8 cellular contexts compared by ENCODE assay signal in the genomic region with DNA sequence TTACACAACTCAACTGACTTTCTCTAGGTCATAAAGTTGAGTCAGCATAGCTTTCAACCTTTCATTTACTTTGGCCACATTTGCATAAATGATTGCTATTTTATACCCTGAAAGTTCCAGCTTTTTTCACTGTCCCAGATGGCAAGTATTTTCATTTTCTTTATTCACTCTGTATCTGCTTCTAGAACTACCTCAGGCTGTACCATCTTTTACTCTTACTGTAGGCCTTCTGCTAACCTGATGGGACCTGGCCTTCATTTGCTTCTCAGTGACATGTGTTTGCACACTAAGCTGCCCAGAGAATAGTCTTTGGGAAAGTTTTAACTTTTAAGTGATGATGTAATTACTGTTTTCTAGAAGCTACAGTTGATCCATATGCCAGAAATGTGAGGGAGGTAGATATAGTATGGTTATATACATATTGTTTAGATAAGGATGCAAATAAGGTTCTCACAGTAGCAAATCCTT.
A peak's percentile ranks its signal among the peaks of the same experiment; 100 is the strongest.
DNase-seq lines count a peak whose midpoint lies in the region; ATAC-seq and TF ChIP-seq lines count a peak whose summit lies in the region.

No MANE protein-coding gene starts in this region.

- H3K4me3 ChIP-seq in Peyer's patch (no peak overlapping the region), gastroesophageal sphincter (no peak overlapping the region), upper lobe of left lung (no peak overlapping the region), endodermal cell (ENCODE audit: low read length) (no peak overlapping the region)

- peak overlapping the region; percentile 72 to 85 (median 76) for H3K27ac ChIP-seq in Peyer's patch
- H3K27ac ChIP-seq in gastroesophageal sphincter = peak overlapping the region; percentile 8 to 69 (median 34)
- peak overlapping the region; percentile 63 to 79 (median 74) for H3K27ac ChIP-seq in upper lobe of left lung
- H3K27ac ChIP-seq in endodermal cell (ENCODE audit: low read depth, low read length) = no peak overlapping the region

- DNase-seq in activated naive CD4-positive, alpha-beta T cell treated with Interleukin-2 at 50 U/mL for 16 hours = no peak
- DNase-seq in Peyer's patch = no peak
- DNase-seq in upper lobe of left lung = no peak
- no peak for DNase-seq in DMS 273 treated with DMSO at 0.1 percent for 48 hours (lab: John Stamatoyannopoulos, UW)
- DNase-seq in GDM1 (lab: John Stamatoyannopoulos, UW) = no peak
- no peak for DNase-seq in endodermal cell

- ATAC-seq in gastroesophageal sphincter = no peak
- no peak for ATAC-seq in upper lobe of left lung (ENCODE audit: low FRiP score in 2 of 2)

- H3K9me3 ChIP-seq in Peyer's patch = no peaks in the 10 kb centered on the region
- no peaks in the 10 kb centered on the region for H3K9me3 ChIP-seq in gastroesophageal sphincter
- H3K9me3 ChIP-seq in upper lobe of left lung = no peaks in the 10 kb centered on the region
- no peaks in the 10 kb centered on the region for H3K9me3 ChIP-seq in endodermal cell (ENCODE audit: control insufficient read depth, low read length)

- no peaks in the 10 kb centered on the region for H3K36me3 ChIP-seq in Peyer's patch
- no peaks in the 10 kb centered on the region for H3K36me3 ChIP-seq in gastroesophageal sphincter
- H3K36me3 ChIP-seq in upper lobe of left lung = no peaks in the 10 kb centered on the region
- H3K36me3 ChIP-seq in endodermal cell (ENCODE audit: control insufficient read depth, insufficient read depth, low read length) = no peaks in the 10 kb centered on the region

- H3K4me3 Mint-ChIP-seq in activated naive CD4-positive, alpha-beta T cell treated with anti-CD3 and anti-CD28 coated beads, Interleukin-2, amount 50 U/mL, for 24 hours = peak overlapping the region; percentile 67
- H3K4me3 Mint-ChIP-seq in endodermal cell = no peak overlapping the region

- no peaks in the 10 kb centered on the region for H3K27me3 Mint-ChIP-seq in activated naive CD4-positive, alpha-beta T cell treated with anti-CD3 and anti-CD28 coated beads, Interleukin-2, amount 50 U/mL, for 24 hours
- H3K27me3 Mint-ChIP-seq in endodermal cell (ENCODE audit: insufficient read depth) = no peaks in the 10 kb centered on the region

- H3K36me3 Mint-ChIP-seq in activated naive CD4-positive, alpha-beta T cell treated with anti-CD3 and anti-CD28 coated beads, Interleukin-2, amount 50 U/mL, for 24 hours = peaks cover 17% of the 10 kb centered on the region
- no peaks in the 10 kb centered on the region for H3K36me3 Mint-ChIP-seq in endodermal cell (ENCODE audit: low read depth)

- peaks cover 90% of the 10 kb centered on the region for H3K4me1 Mint-ChIP-seq in activated naive CD4-positive, alpha-beta T cell treated with anti-CD3 and anti-CD28 coated beads, Interleukin-2, amount 50 U/mL, for 24 hours
- H3K4me1 Mint-ChIP-seq in endodermal cell = peaks cover 10% of the 10 kb centered on the region

- H3K9me3 Mint-ChIP-seq in activated naive CD4-positive, alpha-beta T cell treated with anti-CD3 and anti-CD28 coated beads, Interleukin-2, amount 50 U/mL, for 24 hours = peaks cover 5% of the 10 kb centered on the region
- no peaks in the 10 kb centered on the region for H3K9me3 Mint-ChIP-seq in endodermal cell

- TF ChIP-seq EP300 in gastroesophageal sphincter (IDR thresholded peaks at IDR 0.05) (no peak), upper lobe of left lung (IDR thresholded peaks at IDR 0.05) (no peak)

- TF ChIP-seq CTCF in Peyer's patch (IDR thresholded peaks at IDR 0.05) (no peak), gastroesophageal sphincter (IDR thresholded peaks at IDR 0.05) (no peak), upper lobe of left lung (IDR thresholded peaks at IDR 0.05) (no peak), endodermal cell (conservative IDR thresholded peaks at IDR 0.05) (no peak)

- H3K27ac Mint-ChIP-seq in activated naive CD4-positive, alpha-beta T cell treated with anti-CD3 and anti-CD28 coated beads, Interleukin-2, amount 50 U/mL, for 24 hours = peak overlapping the region; percentile 100
- H3K27ac Mint-ChIP-seq in endodermal cell = no peak overlapping the region

- TF ChIP-seq POLR2A in Peyer's patch (IDR thresholded peaks at IDR 0.05) (no peak), gastroesophageal sphincter (IDR thresholded peaks at IDR 0.05) (no peak), upper lobe of left lung (IDR thresholded peaks at IDR 0.05) (no peak)

- no peaks in the 10 kb centered on the region for H3K27me3 ChIP-seq in Peyer's patch
- no peaks in the 10 kb centered on the region for H3K27me3 ChIP-seq in gastroesophageal sphincter
- no peaks in the 10 kb centered on the region for H3K27me3 ChIP-seq in upper lobe of left lung
- no peaks in the 10 kb centered on the region for H3K27me3 ChIP-seq in endodermal cell (ENCODE audit: control insufficient read depth, insufficient read depth, low read length, poor library complexity, severe bottlenecking)

- H3K4me1 ChIP-seq in Peyer's patch (peaks cover 0 to 57% (median 20%) of the 10 kb centered on the region in 4 donors), gastroesophageal sphincter (peaks cover 0 to 40% (median 0%) of the 10 kb centered on the region in 3 donors), upper lobe of left lung (peaks cover 48 to 62% (median 55%) of the 10 kb centered on the region in 4 donors), endodermal cell (ENCODE audit: control insufficient read depth, insufficient read depth, low read length) (no peaks in the 10 kb centered on the region)

- H3K9ac ChIP-seq in endodermal cell (ENCODE audit: extremely low read depth, low read length, poor library complexity, severe bottlenecking) = no peak overlapping the region
